ENCODE assay signal across 9 cellular contexts in genomic region chr18:3454365-3455089, GRCh38. TPM values are rescaled to one million over a fixed set of nuclear protein-coding genes. Genes with fewer than 3 reads are reported as not detected.
DNase-seq lines count a peak whose midpoint lies in the region; ATAC-seq and TF ChIP-seq lines count a peak whose summit lies in the region.
"Had no signal": no experiment of that assay in that cellular context is flagged by ENCODE, and none has a peak within 500 bp of the region (broad histone marks: within the 10 kb centered on the region; RNA-seq: fewer than 3 reads in every experiment).

No MANE protein-coding gene starts in this region.

- ATAC-seq in HG02610 (IDR thresholded peaks at IDR 0.05; ENCODE audit: unreplicated experiment) (no peak), GM21381 (IDR thresholded peaks at IDR 0.05; ENCODE audit: unreplicated experiment) (no peak)
- ATAC-seq: left colon had no signal

- H3K4me1 ChIP-seq in HUES48 (ENCODE audit: control insufficient read depth, insufficient read depth, low read length): peaks cover 51% of the 10 kb centered on the region

- DNase-seq in NCI-H510A treated with DMSO at 0.1 percent for 48 hours (lab: John Stamatoyannopoulos, UW) (peak; percentile 70), NCI-H510A (lab: John Stamatoyannopoulos, UW) (no peak), SHP77 treated with DMSO at 0.1 percent for 48 hours (lab: John Stamatoyannopoulos, UW) (peak; percentile 37), coronary artery (ENCODE audit: low spot score) (no peak), mesothelial cell of epicardium (ENCODE audit: low spot score in 2 of 2, unreplicated experiment in 2 of 2) (no peak)

- H3K9me3 Mint-ChIP-seq in mesothelial cell of epicardium: no peaks in the 10 kb centered on the region

- peak overlapping the region; percentile 96 for H3K4me3 Mint-ChIP-seq in mesothelial cell of epicardium

- peak overlapping the region; percentile 99 for H3K27ac Mint-ChIP-seq in mesothelial cell of epicardium

- no peaks in the 10 kb centered on the region for H3K9me3 ChIP-seq in HUES48 (ENCODE audit: control insufficient read depth, insufficient read depth, low read length)

- H3K36me3 ChIP-seq in HUES48 (ENCODE audit: control insufficient read depth, insufficient read depth, low read length): peaks cover 41% of the 10 kb centered on the region

- H3K36me3 Mint-ChIP-seq in mesothelial cell of epicardium: peaks cover 29% of the 10 kb centered on the region

- peak; percentile 46 for TF ChIP-seq CTCF in coronary artery (IDR thresholded peaks at IDR 0.05)
- peak; percentile 65 for TF ChIP-seq CTCF in mesothelial cell of epicardium (IDR thresholded peaks at IDR 0.05; ENCODE audit: unreplicated experiment)

- H3K27me3 Mint-ChIP-seq in mesothelial cell of epicardium (ENCODE audit: low read depth): no peaks in the 10 kb centered on the region

- H3K4me1 Mint-ChIP-seq in mesothelial cell of epicardium: peaks cover 53% of the 10 kb centered on the region

- H3K4me3 ChIP-seq in HUES48 (ENCODE audit: low read depth, low read length) (peak overlapping the region; percentile 97), coronary artery (peak overlapping the region; percentile 77)

- no peaks in the 10 kb centered on the region for H3K27me3 ChIP-seq in HUES48 (ENCODE audit: control insufficient read depth, insufficient read depth, low read length)

- peak overlapping the region; percentile 99 for H3K27ac ChIP-seq in HUES48 (ENCODE audit: low read depth, low read length)
- H3K27ac ChIP-seq in coronary artery: peak overlapping the region; percentile 97

- peak overlapping the region; percentile 95 for H3K9ac ChIP-seq in HUES48 (ENCODE audit: low read depth, low read length)

RNA-seq across cellular contexts. Expression of gene TGIF1, which starts 4.6 kb away (rescaled TPM):
- total RNA-seq in mesothelial cell of epicardium: 96.6 to 110 TPM (median 103 TPM) in 3 replicates

Comparison
In these comparisons a context has a peak if more than half of its experiments do, and no peak if none do; other contexts are left out.
1. DNase-seq: peak in NCI-H510A treated with DMSO at 0.1 percent for 48 hours (single experiment) and SHP77 treated with DMSO at 0.1 percent for 48 hours (single experiment); none in NCI-H510A (single experiment), coronary artery (single experiment) and mesothelial cell of epicardium (0 of 2).